ENCODE assay signal across 10 cellular contexts in genomic region chr21:41933259-41934079, GRCh38. TPM values are rescaled to one million over a fixed set of nuclear protein-coding genes. Genes with fewer than 3 reads are reported as not detected.
DNase-seq lines count a peak whose midpoint lies in the region; ATAC-seq, FAIRE-seq and TF ChIP-seq lines count a peak whose summit lies in the region.
"Had no signal": no experiment of that assay in that cellular context is flagged by ENCODE, and none has a peak within 500 bp of the region (broad histone marks: within the 10 kb centered on the region; RNA-seq: fewer than 3 reads in every experiment).

No MANE protein-coding gene starts in this region.

- no peaks in the 10 kb centered on the region for H3K9me1 ChIP-seq in endothelial cell of umbilical vein (replicated peaks; ENCODE audit: control insufficient read depth, extremely low read depth, insufficient read depth, low read length)

- H3K4me2 ChIP-seq in endothelial cell of umbilical vein (ENCODE audit: insufficient read depth, low read length): peak overlapping the region; percentile 77

- H3K27ac ChIP-seq in ACC112 (ENCODE audit: low read depth, low read length) (peak overlapping the region; percentile 89), endothelial cell of umbilical vein (ENCODE audit: insufficient read depth, low read depth, low read length) (peak overlapping the region; percentile 80), muscle layer of duodenum (ENCODE audit: low read length) (peak overlapping the region; percentile 39)

- peak overlapping the region; percentile 48 for H3K9ac ChIP-seq in endothelial cell of umbilical vein (replicated peaks; ENCODE audit: extremely low read depth, insufficient read depth, low read length)

- peak; percentile 91 for FAIRE-seq in endothelial cell of umbilical vein (lab: Jason Lieb, UNC)

- H3K4me3 ChIP-seq in ACC112 (ENCODE audit: low read depth, low read length) (peak overlapping the region; percentile 72), MG63 (no peak overlapping the region), endothelial cell of umbilical vein (replicated peaks in 1 of 3; ENCODE audit: insufficient read depth in 1 of 3, low read depth in 1 of 3, low read length in 3 of 3) (peak overlapping the region in 2 of 3 experiments; percentile 15 to 49), muscle layer of duodenum (ENCODE audit: low read depth in 1 of 2, low read length in 2 of 2) (peak overlapping the region; percentile 53 to 56)

- no peaks in the 10 kb centered on the region for H3K27me3 ChIP-seq in ACC112 (ENCODE audit: insufficient read depth, low read length)
- no peaks in the 10 kb centered on the region for H3K27me3 ChIP-seq in MG63
- H3K27me3 ChIP-seq in endothelial cell of umbilical vein (ENCODE audit: control insufficient read depth in 2 of 2, insufficient read depth in 2 of 2, low read length in 2 of 2): no peaks in the 10 kb centered on the region
- H3K27me3 ChIP-seq in muscle layer of duodenum (ENCODE audit: low read depth, low read length): no peaks in the 10 kb centered on the region

- H2AFZ ChIP-seq in ACC112 (ENCODE audit: low read length, unreplicated experiment): peak overlapping the region; percentile 51
- peak overlapping the region; percentile 84 for H2AFZ ChIP-seq in endothelial cell of umbilical vein (ENCODE audit: low read depth, low read length)

- TF ChIP-seq CTCF in endothelial cell of umbilical vein (IDR thresholded peaks at IDR 0.05; ENCODE audit: extremely low read depth in 1 of 2, insufficient read depth in 1 of 2, low read depth in 1 of 2, low read length in 2 of 2): peak; percentile 38 to 44

- POLR2A ChIA-PET in endothelial cell of umbilical vein (lab: Charles Lee): interaction anchor here (0.7 to 1.2 kb wide), 2 partner anchors 24 to 85 kb away, joined by 3 to 4 read pairs; no protein-coding TSS in a partner anchor

- no peaks in the 10 kb centered on the region for H3K36me3 ChIP-seq in ACC112 (ENCODE audit: insufficient read depth, low read length)
- H3K36me3 ChIP-seq in MG63: no peaks in the 10 kb centered on the region; the same call in 1 of the 2 replicates
- no peaks in the 10 kb centered on the region for H3K36me3 ChIP-seq in endothelial cell of umbilical vein (ENCODE audit: control insufficient read depth in 2 of 2, extremely low read depth in 1 of 2, insufficient read depth in 2 of 2, low read length in 2 of 2)
- H3K36me3 ChIP-seq in muscle layer of duodenum (ENCODE audit: control insufficient read depth in 1 of 2, insufficient read depth in 2 of 2, low read length in 2 of 2): no peaks in the 10 kb centered on the region

- H3K9me3 ChIP-seq in MG63 (no peaks in the 10 kb centered on the region), endothelial cell of umbilical vein (replicated peaks; ENCODE audit: control insufficient read depth, insufficient read depth, low read length) (no peaks in the 10 kb centered on the region), muscle layer of duodenum (ENCODE audit: control insufficient read depth in 1 of 2, low read length in 2 of 2) (no peaks in the 10 kb centered on the region)

- no TSS peak for BruUV-seq in endothelial cell of umbilical vein (replicated peaks; lab: Mats Ljungman, UMichigan)

- intact Hi-C loops in endothelial cell of umbilical vein (cut with micrococcal nuclease): loop anchor here (1.0 to 5.0 kb wide), 2 partner anchors 56 to 174 kb away; partner anchors contain the start of gene PRDM15

- CTCF ChIA-PET in endothelial cell of umbilical vein (lab: Charles Lee): interaction anchor here (0.6 to 5.1 kb wide), 32 partner anchors 10 to 650 kb away, joined by 3 to 93 read pairs (median 4); partner anchors contain the start of genes UMODL1 and ZBTB21

- H4K20me1 ChIP-seq in endothelial cell of umbilical vein (replicated peaks; ENCODE audit: control insufficient read depth, extremely low read depth, insufficient read depth, low read length): no peaks in the 10 kb centered on the region

- H3K79me2 ChIP-seq in ACC112 (ENCODE audit: control insufficient read depth, insufficient read depth, low read length, unreplicated experiment) (peaks cover 3% of the 10 kb centered on the region), endothelial cell of umbilical vein (ENCODE audit: control insufficient read depth, insufficient read depth, low read length) (peaks cover 15% of the 10 kb centered on the region)

- H3K4me1 ChIP-seq in ACC112 (ENCODE audit: control insufficient read depth, insufficient read depth, low read length, unreplicated experiment) (peaks cover 47% of the 10 kb centered on the region), endothelial cell of umbilical vein (ENCODE audit: control insufficient read depth, extremely low read depth, insufficient read depth, low read length) (peaks cover 26% of the 10 kb centered on the region), muscle layer of duodenum (ENCODE audit: control insufficient read depth in 1 of 2, insufficient read depth in 2 of 2, low read length in 2 of 2) (peaks cover 11 to 18% of the 10 kb centered on the region in 2 donors)

- no peak for ATAC-seq in GM21786 (IDR thresholded peaks at IDR 0.05; ENCODE audit: unreplicated experiment)
- ATAC-seq in GM18511 (IDR thresholded peaks at IDR 0.05; ENCODE audit: unreplicated experiment): no peak
- ATAC-seq: CD8-positive, alpha-beta T cell had no signal

- DNase-seq in MG63 (peak; percentile 85), endothelial cell of umbilical vein (ENCODE audit: low read depth, low spot score) (peak; percentile 78), cerebellar nuclear complex (lab: John Stamatoyannopoulos, UW) (no peak), RPMI8226 (no peak)
- DNase-seq: CD8-positive, alpha-beta T cell; NCI-H526 treated with DMSO at 0.1 percent for 48 hours had no signal

- dilution Hi-C loops in endothelial cell of umbilical vein (cut with MboI; ENCODE audit: extremely low pct_ligation_motif_present, low sequenced_read_pairs): no loop called here

- TF ChIP-seq POLR2A in endothelial cell of umbilical vein (IDR thresholded peaks at IDR 0.05; ENCODE audit: low read depth, low read length): no peak

TF ChIP-seq in endothelial cell of umbilical vein, 7 proteins besides CTCF, POLR2A, EP300 and RAD21:
- TF ChIP-seq GATA2 (IDR thresholded peaks at IDR 0.05; ENCODE audit: insufficient read depth, insufficient read length, low read depth, low read length): no peak
- TF ChIP-seq EZH2 (IDR thresholded peaks at IDR 0.05; ENCODE audit: borderline replicate concordance, low read depth, low read length, severe bottlenecking): no peak
- no peak for TF ChIP-seq MYC (IDR thresholded peaks at IDR 0.05; ENCODE audit: low read depth, low read length)

RNA-seq across cellular contexts. Expression of gene C2CD2, which starts 20.3 kb away (rescaled TPM):
- 9.7 and 13.8 TPM in 2 replicates for total RNA-seq in MG63 (2014; rRNA removed; shearing (Covaris generic); ENCODE audit: low replicate concordance)
- 33.6 and 41.2 TPM in 2 replicates for total RNA-seq in endothelial cell of umbilical vein
- polyA plus RNA-seq in endothelial cell of umbilical vein: 28.3 and 32.6 TPM in 2 replicates
- 21.2 and 21.8 TPM in 2 replicates for polyA plus RNA-seq in endothelial cell of umbilical vein (2011; cell fraction: cytosol; rRNA removed)
- polyA plus RNA-seq in endothelial cell of umbilical vein (2011; cell fraction: nucleus; rRNA removed): 69.6 and 72.9 TPM in 2 replicates
- polyA plus RNA-seq in endothelial cell of umbilical vein (2012): 18.7 and 21.2 TPM in 2 replicates
- polyA minus RNA-seq in endothelial cell of umbilical vein: 73.1 and 80.4 TPM in 2 replicates
- polyA minus RNA-seq in endothelial cell of umbilical vein (2011; cell fraction: cytosol; rRNA and poly(A)+ RNA removed): 15.3 TPM
- polyA minus RNA-seq in endothelial cell of umbilical vein (2011; cell fraction: nucleus; rRNA and poly(A)+ RNA removed): 64.6 and 69.8 TPM in 2 replicates

RNA-seq across cellular contexts. Expression of gene PRDM15, which starts 54.3 kb away (rescaled TPM):
- 3.3 and 7.8 TPM in 2 replicates for total RNA-seq in MG63 (2014; rRNA removed; shearing (Covaris generic); ENCODE audit: low replicate concordance)
- total RNA-seq in endothelial cell of umbilical vein: 10.0 and 12.9 TPM in 2 replicates
- 11.8 TPM in 2 replicates for polyA plus RNA-seq in endothelial cell of umbilical vein
- polyA plus RNA-seq in endothelial cell of umbilical vein (2011; cell fraction: cytosol; rRNA removed): 5.0 and 6.9 TPM in 2 replicates
- polyA plus RNA-seq in endothelial cell of umbilical vein (2011; cell fraction: nucleus; rRNA removed): 54.8 and 60.8 TPM in 2 replicates
- 5.1 TPM in 2 replicates for polyA plus RNA-seq in endothelial cell of umbilical vein (2012)
- 10.4 and 12.8 TPM in 2 replicates for polyA minus RNA-seq in endothelial cell of umbilical vein
- 12.7 TPM for polyA minus RNA-seq in endothelial cell of umbilical vein (2011; cell fraction: cytosol; rRNA and poly(A)+ RNA removed)
- 20.4 and 21.6 TPM in 2 replicates for polyA minus RNA-seq in endothelial cell of umbilical vein (2011; cell fraction: nucleus; rRNA and poly(A)+ RNA removed)

Comparison
In these comparisons a context has a peak if more than half of its experiments do, and no peak if none do; other contexts are left out.
1. H3K27ac ChIP-seq: peak in every context shown above with its lines; median percentile 89 in ACC112; 80 in endothelial cell of umbilical vein; 39 in muscle layer of duodenum.
2. DNase-seq: peak in MG63 (single experiment) and endothelial cell of umbilical vein (single experiment); none in cerebellar nuclear complex (0 of 2) and RPMI8226 (single experiment).